ENCODE assay signal across 8 cellular contexts in genomic region chr4:153466637-153467153, GRCh38. TPM values are rescaled to one million over a fixed set of nuclear protein-coding genes. Genes with fewer than 3 reads are reported as not detected.
A peak's percentile ranks its signal among the peaks of the same experiment; 100 is the strongest.
DNase-seq lines count a peak whose midpoint lies in the region; ATAC-seq and TF ChIP-seq lines count a peak whose summit lies in the region.

No MANE protein-coding gene starts in this region.

- H3K36me3 ChIP-seq in heart right ventricle, result peaks cover 0 to 7% (median 0%) of the 10 kb centered on the region in 9 donors
- no peaks in the 10 kb centered on the region for H3K36me3 ChIP-seq in skeletal muscle satellite cell (ENCODE audit: insufficient read depth, low read length)

- intact Hi-C loops in activated T-helper 2 cell treated with anti-CD3 and anti-CD28 coated beads, Interferon-gamma antibody, Interleukin-2, Interleukin-4, amounts not matched to agents 10 μg/mL and 5 μg/mL and 100 μg/mL, durations not matched to agents 14 hours and 24 hours and 36 hours (cut with micrococcal nuclease), result loop anchor here (1.0 to 2.0 kb wide), 4 partner anchors 33 to 122 kb away; partner anchors contain the start of gene MND1
- intact Hi-C loops in heart right ventricle (cut with DNase I), result loop anchor here in 9 of 10 donors (1.0 to 10.0 kb wide), 8 partner anchors 91 to 122 kb away; partner anchors contain the start of gene MND1 (in 5 of the 9)

- H3K36me3 Mint-ChIP-seq in activated T-helper 2 cell treated with anti-CD3 and anti-CD28 coated beads, Interferon-gamma antibody, Interleukin-2, Interleukin-4, amounts not matched to agents 10 μg/mL and 5 μg/mL and 100 μg/mL, durations not matched to agents 14 hours and 24 hours and 36 hours (ENCODE audit: low read depth), result peaks cover 25% of the 10 kb centered on the region

- H3K9me3 ChIP-seq in heart right ventricle (peaks cover 0 to under 1% (median 0%) of the 10 kb centered on the region in 11 donors), skeletal muscle satellite cell (replicated peaks; ENCODE audit: low read length) (no peaks in the 10 kb centered on the region)

- peak overlapping the region; percentile 83 for H3K9ac ChIP-seq in skeletal muscle satellite cell (ENCODE audit: low read depth, low read length)

- peak overlapping the region; percentile 61 to 98 (median 91) for H3K4me3 ChIP-seq in heart right ventricle
- peak overlapping the region; percentile 95 for H3K4me3 ChIP-seq in skeletal muscle satellite cell (ENCODE audit: low read length)

- H3K4me1 Mint-ChIP-seq in activated T-helper 2 cell treated with anti-CD3 and anti-CD28 coated beads, Interferon-gamma antibody, Interleukin-2, Interleukin-4, amounts not matched to agents 10 μg/mL and 5 μg/mL and 100 μg/mL, durations not matched to agents 14 hours and 24 hours and 36 hours (ENCODE audit: low read depth), result peaks cover 57% of the 10 kb centered on the region

- 0% methylated on average over 46 to 48 of the region's 48 CpGs for WGBS in heart right ventricle, 2 donors

- H3K4me3 Mint-ChIP-seq in activated T-helper 2 cell treated with anti-CD3 and anti-CD28 coated beads, Interferon-gamma antibody, Interleukin-2, Interleukin-4, amounts not matched to agents 10 μg/mL and 5 μg/mL and 100 μg/mL, durations not matched to agents 14 hours and 24 hours and 36 hours (ENCODE audit: low read depth), result peak overlapping the region; percentile 78

- H3K27me3 Mint-ChIP-seq in activated T-helper 2 cell treated with anti-CD3 and anti-CD28 coated beads, Interferon-gamma antibody, Interleukin-2, Interleukin-4, amounts not matched to agents 10 μg/mL and 5 μg/mL and 100 μg/mL, durations not matched to agents 14 hours and 24 hours and 36 hours (ENCODE audit: low read depth), result no peaks in the 10 kb centered on the region

- peak overlapping the region; percentile 95 for H3K4me2 ChIP-seq in skeletal muscle satellite cell (ENCODE audit: low read length)

- TF ChIP-seq CTCF in heart right ventricle (IDR thresholded peaks at IDR 0.05), result peak in 1 of 9 donors; percentile 1

- peak; percentile 9 for ATAC-seq in GM19023 (IDR thresholded peaks at IDR 0.05; ENCODE audit: unreplicated experiment)
- peak; percentile 11 for ATAC-seq in HG03439 (IDR thresholded peaks at IDR 0.05; ENCODE audit: unreplicated experiment)
- peak; percentile 26 to 61 (median 43) for ATAC-seq in heart right ventricle

- H3K27me3 ChIP-seq in heart right ventricle (no peaks in the 10 kb centered on the region), skeletal muscle satellite cell (ENCODE audit: control insufficient read depth, insufficient read depth, low read length) (no peaks in the 10 kb centered on the region)

- peak overlapping the region; percentile 77 for H3K27ac Mint-ChIP-seq in activated T-helper 2 cell treated with anti-CD3 and anti-CD28 coated beads, Interferon-gamma antibody, Interleukin-2, Interleukin-4, amounts not matched to agents 10 μg/mL and 5 μg/mL and 100 μg/mL, durations not matched to agents 14 hours and 24 hours and 36 hours

- H3K4me1 ChIP-seq in heart right ventricle, result peaks cover 3 to 67% (median 48%) of the 10 kb centered on the region in 9 donors
- peaks cover 38% of the 10 kb centered on the region for H3K4me1 ChIP-seq in skeletal muscle satellite cell (ENCODE audit: control insufficient read depth, insufficient read depth, low read length)

- peak overlapping the region; percentile 71 to 93 (median 85) for H3K27ac ChIP-seq in heart right ventricle

- DNase-seq in 8988T, result peak; percentile 29
- peak; percentile 18 for DNase-seq in activated T-helper 2 cell treated with anti-CD3 and anti-CD28 coated beads, Interferon-gamma antibody, Interleukin-2, Interleukin-4, amounts not matched to agents 10 μg/mL and 5 μg/mL and 100 μg/mL, durations not matched to agents 14 hours and 24 hours and 36 hours (ENCODE audit: low spot score)
- DNase-seq in heart right ventricle, result peak; percentile 21 to 31
- DNase-seq in occipital lobe (lab: John Stamatoyannopoulos, UW), result no peak
- no peak for DNase-seq in amniotic stem cell (lab: John Stamatoyannopoulos, UW)

- H3K9me3 Mint-ChIP-seq in activated T-helper 2 cell treated with anti-CD3 and anti-CD28 coated beads, Interferon-gamma antibody, Interleukin-2, Interleukin-4, amounts not matched to agents 10 μg/mL and 5 μg/mL and 100 μg/mL, durations not matched to agents 14 hours and 24 hours and 36 hours, result no peaks in the 10 kb centered on the region

RNA-seq across cellular contexts. Expression of gene TMEM131L, which starts 0.5 kb away (rescaled TPM):
- 28.1 and 29.7 TPM in 2 replicates for total RNA-seq in activated T-helper 2 cell treated with anti-CD3 and anti-CD28 coated beads, Interferon-gamma antibody, Interleukin-2, Interleukin-4, amounts not matched to agents 10 μg/mL and 5 μg/mL and 100 μg/mL, durations not matched to agents 14 hours and 24 hours and 36 hours
- total RNA-seq in heart right ventricle (10 to 100 TPM in 9 of 10 donors, 1 to 10 TPM in 1; 9.1 to 33.6 (median 20.0) TPM), occipital lobe (48.7 TPM)
- 1 to 10 TPM; 2.7 to 3.7 TPM for polyA plus RNA-seq in heart right ventricle
- 7.2 and 11.2 TPM in 2 replicates for total RNA-seq in skeletal muscle satellite cell (2012; rRNA removed)

Comparison
In these comparisons a context has a peak if more than half of its experiments do, and no peak if none do; other contexts are left out.
1. DNase-seq: peak in 8988T (single experiment), activated T-helper 2 cell treated with anti-CD3 and anti-CD28 coated beads, Interferon-gamma antibody, Interleukin-2, Interleukin-4, amounts not matched to agents 10 μg/mL and 5 μg/mL and 100 μg/mL, durations not matched to agents 14 hours and 24 hours and 36 hours (single experiment) and heart right ventricle (2 of 2); none in occipital lobe (single experiment) and amniotic stem cell (single experiment).
2. Peak in every context shown above with its lines, with median percentiles within 50 percentile points of each other: ATAC-seq.